ENCODE assay signal across 1 cellular context in genomic region chr4:184473515-184474260, GRCh38.
TF ChIP-seq lines count a peak whose summit lies in the region.

No MANE protein-coding gene starts in this region.

TF ChIP-seq in HEK293, 187 proteins besides CTCF, POLR2A, EP300 and RAD21 (continued from another document):
- TF ChIP-seq ZNF518A (tag by site-specific recombination; conservative IDR thresholded peaks at IDR 0.05; ENCODE audit: low read depth) (no peak), MZF1 (tag by site-specific recombination; IDR thresholded peaks at IDR 0.05; ENCODE audit: borderline replicate concordance) (no peak), ZNF521 (tag by site-specific recombination; IDR thresholded peaks at IDR 0.05) (no peak), ZNF146 (tag by site-specific recombination; IDR thresholded peaks at IDR 0.05) (no peak), ZNF350 (tag by site-specific recombination; IDR thresholded peaks at IDR 0.05) (no peak)
TF ChIP-seq in HEK293: peak in this region for 17.
